In the genomic region with DNA sequence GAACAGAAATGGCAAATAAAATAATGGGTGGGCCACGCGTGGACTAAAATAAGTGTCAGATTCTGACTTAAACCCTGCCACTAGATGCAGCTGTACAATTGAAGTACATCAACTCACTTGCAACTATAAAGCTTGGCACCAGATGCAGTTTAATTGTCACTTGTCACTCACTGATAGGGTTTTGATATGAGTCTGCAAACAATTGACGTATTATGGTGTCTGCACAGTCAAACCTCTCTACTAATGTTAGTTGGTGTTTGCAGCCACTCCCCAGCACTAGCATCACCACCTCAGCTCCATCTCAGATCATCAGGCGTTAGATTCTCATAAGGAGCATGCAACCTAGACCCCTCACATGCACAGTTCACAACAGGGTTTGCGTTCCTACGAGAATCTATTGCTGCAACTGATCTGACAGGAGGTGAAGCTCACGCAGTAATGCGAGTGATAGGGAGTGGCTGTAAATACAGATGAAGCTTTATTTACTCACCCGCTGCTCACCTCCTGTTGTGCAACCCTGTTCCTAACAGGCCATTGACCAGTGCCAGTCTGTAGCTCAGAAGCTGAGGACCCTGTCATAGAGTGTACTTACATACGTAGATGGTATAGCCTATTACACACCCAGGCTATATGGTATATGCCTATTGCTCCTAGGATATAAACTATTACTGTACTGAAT, we compare ENCODE assay signal across 1 cellular context.
TF ChIP-seq lines count a peak whose summit lies in the region.

No MANE protein-coding gene starts in this region.

TF ChIP-seq in HepG2, 621 proteins besides CTCF, POLR2A, EP300 and RAD21 (continued from another document):
- TF ChIP-seq, protein P1, sequence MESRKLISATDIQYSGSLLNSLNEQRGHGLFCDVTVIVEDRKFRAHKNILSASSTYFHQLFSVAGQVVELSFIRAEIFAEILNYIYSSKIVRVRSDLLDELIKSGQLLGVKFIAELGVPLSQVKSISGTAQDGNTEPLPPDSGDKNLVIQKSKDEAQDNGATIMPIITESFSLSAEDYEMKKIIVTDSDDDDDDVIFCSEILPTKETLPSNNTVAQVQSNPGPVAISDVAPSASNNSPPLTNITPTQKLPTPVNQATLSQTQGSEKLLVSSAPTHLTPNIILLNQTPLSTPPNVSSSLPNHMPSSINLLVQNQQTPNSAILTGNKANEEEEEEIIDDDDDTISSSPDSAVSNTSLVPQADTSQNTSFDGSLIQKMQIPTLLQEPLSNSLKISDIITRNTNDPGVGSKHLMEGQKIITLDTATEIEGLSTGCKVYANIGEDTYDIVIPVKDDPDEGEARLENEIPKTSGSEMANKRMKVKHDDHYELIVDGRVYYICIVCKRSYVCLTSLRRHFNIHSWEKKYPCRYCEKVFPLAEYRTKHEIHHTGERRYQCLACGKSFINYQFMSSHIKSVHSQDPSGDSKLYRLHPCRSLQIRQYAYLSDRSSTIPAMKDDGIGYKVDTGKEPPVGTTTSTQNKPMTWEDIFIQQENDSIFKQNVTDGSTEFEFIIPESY (CRISPR knock-in tag; IDR thresholded peaks at IDR 0.05) = 0 out of 2 replicates have a peak, but pooled peaks have one; percentile 37
- TF ChIP-seq TMF1 (CRISPR knock-in tag; IDR thresholded peaks at IDR 0.05; ENCODE audit: low read depth) = no peak
- no peak for TF ChIP-seq ISX (CRISPR knock-in tag; conservative IDR thresholded peaks at IDR 0.05)
- no peak for TF ChIP-seq RBM22 (optimal IDR thresholded peaks at IDR 0.05; ENCODE audit: low read length)
- TF ChIP-seq EHMT2 (IDR thresholded peaks at IDR 0.05; ENCODE audit: borderline replicate concordance, low read depth, low read length) = peak; percentile 63; the same call in 1 of the 2 replicates
- no peak for TF ChIP-seq TSC22D2 (CRISPR knock-in tag; IDR thresholded peaks at IDR 0.05; ENCODE audit: borderline replicate concordance)
- no peak for TF ChIP-seq U2AF2 (IDR thresholded peaks at IDR 0.05; ENCODE audit: low read depth, low read length)
- TF ChIP-seq, protein P2, sequence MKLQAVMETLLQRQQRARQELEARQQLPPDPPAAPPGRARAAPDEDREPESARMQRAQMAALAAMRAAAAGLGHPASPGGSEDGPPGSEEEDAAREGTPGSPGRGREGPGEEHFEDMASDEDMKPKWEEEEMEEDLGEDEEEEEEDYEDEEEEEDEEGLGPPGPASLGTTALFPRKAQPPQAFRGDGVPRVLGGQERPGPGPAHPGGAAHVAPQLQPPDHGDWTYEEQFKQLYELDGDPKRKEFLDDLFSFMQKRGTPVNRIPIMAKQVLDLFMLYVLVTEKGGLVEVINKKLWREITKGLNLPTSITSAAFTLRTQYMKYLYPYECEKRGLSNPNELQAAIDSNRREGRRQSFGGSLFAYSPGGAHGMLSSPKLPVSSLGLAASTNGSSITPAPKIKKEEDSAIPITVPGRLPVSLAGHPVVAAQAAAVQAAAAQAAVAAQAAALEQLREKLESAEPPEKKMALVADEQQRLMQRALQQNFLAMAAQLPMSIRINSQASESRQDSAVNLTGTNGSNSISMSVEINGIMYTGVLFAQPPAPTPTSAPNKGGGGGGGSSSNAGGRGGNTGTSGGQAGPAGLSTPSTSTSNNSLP (IDR thresholded peaks at IDR 0.05; ENCODE audit: low read depth, low read length) = peak; percentile 61; the same call in 1 of the 2 replicates
- TF ChIP-seq ZKSCAN8 (CRISPR knock-in tag; IDR thresholded peaks at IDR 0.05; ENCODE audit: borderline replicate concordance) = peak; percentile 73; the same call in 1 of the 2 replicates
- TF ChIP-seq, protein P3, sequence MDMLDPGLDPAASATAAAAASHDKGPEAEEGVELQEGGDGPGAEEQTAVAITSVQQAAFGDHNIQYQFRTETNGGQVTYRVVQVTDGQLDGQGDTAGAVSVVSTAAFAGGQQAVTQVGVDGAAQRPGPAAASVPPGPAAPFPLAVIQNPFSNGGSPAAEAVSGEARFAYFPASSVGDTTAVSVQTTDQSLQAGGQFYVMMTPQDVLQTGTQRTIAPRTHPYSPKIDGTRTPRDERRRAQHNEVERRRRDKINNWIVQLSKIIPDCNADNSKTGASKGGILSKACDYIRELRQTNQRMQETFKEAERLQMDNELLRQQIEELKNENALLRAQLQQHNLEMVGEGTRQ (IDR thresholded peaks at IDR 0.05; ENCODE audit: low read depth, low read length) = no peak
- TF ChIP-seq, protein P3 (CRISPR knock-in tag; IDR thresholded peaks at IDR 0.05; ENCODE audit: borderline replicate concordance) = no peak
- no peak for TF ChIP-seq ZNF430 (CRISPR knock-in tag; IDR thresholded peaks at IDR 0.05)
